In genomic region chr2:82165377-82165776, GRCh38 we compare ENCODE assay signal across 35 cellular contexts.
DNase-seq lines count a peak whose midpoint lies in the region; ATAC-seq, FAIRE-seq and TF ChIP-seq lines count a peak whose summit lies in the region.
"Had no signal": no experiment of that assay in that cellular context is flagged by ENCODE, and none has a peak within 500 bp of the region (broad histone marks: within the 10 kb centered on the region; RNA-seq: fewer than 3 reads in every experiment).

No MANE protein-coding gene starts in this region.

- TF ChIP-seq RAD21 in HepG2 (CRISPR knock-in tag; IDR thresholded peaks at IDR 0.05), result no peak

- H3K27me3 ChIP-seq in HepG2 (ENCODE audit: control insufficient read depth in 1 of 2, insufficient read depth in 2 of 2, low read length in 2 of 2) (no peaks in the 10 kb centered on the region), right lobe of liver (no peaks in the 10 kb centered on the region), smooth muscle cell (ENCODE audit: low read depth) (no peaks in the 10 kb centered on the region), spleen (replicated peaks in 1 of 7) (no peaks in the 10 kb centered on the region)
- H3K27me3 ChIP-seq: BE2C; BLaER1; BLaER1 treated with 17β-estradiol and CSF1 and Interleukin-3, amounts not matched to agents 10 nM and 100 nM had no signal

- H3K27ac ChIP-seq in HepG2 (ENCODE audit: extremely low read length, insufficient read depth, low read length) (no peak overlapping the region), right lobe of liver (no peak overlapping the region), smooth muscle cell (ENCODE audit: low read depth) (no peak overlapping the region), spleen (no peak overlapping the region)
- H3K27ac ChIP-seq: 22Rv1; A549; BLaER1; BLaER1 treated with 17β-estradiol and CSF1 and Interleukin-3, amounts not matched to agents 10 nM and 100 nM; C4-2B had no signal

- H3K4me2 ChIP-seq in HepG2 (ENCODE audit: low read depth, low read length), result no peak overlapping the region
- no peak overlapping the region for H3K4me2 ChIP-seq in smooth muscle cell
- H3K4me2 ChIP-seq: A549; BLaER1; BLaER1 treated with 17β-estradiol and CSF1 and Interleukin-3, amounts not matched to agents 10 nM and 100 nM had no signal

- H2AFZ ChIP-seq in HepG2 (ENCODE audit: low read length), result no peak overlapping the region
- peak overlapping the region; percentile 24 for H2AFZ ChIP-seq in smooth muscle cell (ENCODE audit: low read depth)

- H3K4me3 ChIP-seq in HepG2 (replicated peaks in 1 of 3; ENCODE audit: insufficient read depth in 1 of 3, low read depth in 2 of 3, low read length in 3 of 3) (no peak overlapping the region), right lobe of liver (no peak overlapping the region), mucosa of descending colon (no peak overlapping the region), smooth muscle cell (no peak overlapping the region), spleen (no peak overlapping the region)
- H3K4me3 ChIP-seq: A549; BLaER1; BLaER1 treated with 17β-estradiol and CSF1 and Interleukin-3, amounts not matched to agents 10 nM and 100 nM had no signal

- H3K79me2 ChIP-seq in HepG2 (ENCODE audit: insufficient read depth, low read length) (no peaks in the 10 kb centered on the region), smooth muscle cell (ENCODE audit: low read depth) (no peaks in the 10 kb centered on the region)

- no peak for FAIRE-seq in HepG2 (lab: Jason Lieb, UNC)
- FAIRE-seq: A204.1, A549, D721Med had no signal

- no peaks in the 10 kb centered on the region for H3K4me1 ChIP-seq in HepG2 (ENCODE audit: insufficient read depth, low read length)
- H3K4me1 ChIP-seq in right lobe of liver, result no peaks in the 10 kb centered on the region
- H3K4me1 ChIP-seq in mucosa of descending colon (ENCODE audit: low read depth), result no peaks in the 10 kb centered on the region
- H3K4me1 ChIP-seq in smooth muscle cell (ENCODE audit: low read depth), result no peaks in the 10 kb centered on the region
- no peaks in the 10 kb centered on the region for H3K4me1 ChIP-seq in spleen
- H3K4me1 ChIP-seq: A549; BE2C; BLaER1; BLaER1 treated with 17β-estradiol and CSF1 and Interleukin-3, amounts not matched to agents 10 nM and 100 nM; Caco-2 had no signal

- TF ChIP-seq CTCF in HepG2 (CRISPR knock-in tag; IDR thresholded peaks at IDR 0.05) (no peak), right lobe of liver (IDR thresholded peaks at IDR 0.05) (no peak), mucosa of descending colon (IDR thresholded peaks at IDR 0.05) (no peak), smooth muscle cell (IDR thresholded peaks at IDR 0.05; ENCODE audit: borderline replicate concordance, insufficient read depth, poor library complexity, severe bottlenecking) (no peak), spleen (IDR thresholded peaks at IDR 0.05 in 8 of 11, conservative IDR thresholded peaks at IDR 0.05 in 3 of 11) (no peak)

- no peak overlapping the region for H3K9ac ChIP-seq in HepG2 (ENCODE audit: insufficient read depth, low read depth, low read length)
- H3K9ac ChIP-seq in smooth muscle cell (ENCODE audit: low read depth), result no peak overlapping the region
- H3K9ac ChIP-seq: BLaER1; BLaER1 treated with 17β-estradiol and CSF1 and Interleukin-3, amounts not matched to agents 10 nM and 100 nM had no signal

- intact Hi-C loops in HepG2 (cut with micrococcal nuclease; ENCODE audit: unreplicated experiment) (no loop called here), right lobe of liver (cut with DNase I) (no loop called here), left colon (cut with DNase I, micrococcal nuclease) (no loop called here), mucosa of descending colon (cut with DNase I, micrococcal nuclease) (no loop called here), spleen (cut with DNase I; ENCODE audit: low total_unique reads) (no loop called here)

- DNase-seq in HepG2 (ENCODE audit: low spot score) (no peak), right lobe of liver (no peak), left colon (no peak), mucosa of descending colon (no peak), smooth muscle cell (lab: John Stamatoyannopoulos, UW; ENCODE audit: unreplicated experiment) (no peak), spleen (no peak)
- DNase-seq: 8988T; ACHN; AML-193; BE2C; C1 segment of cervical spinal cord; Caco-2; Calu3; CD4-positive, alpha-beta memory T cell; CD4-positive, alpha-beta T cell; CD4-positive, CD25-positive, alpha-beta regulatory T cell; CD8-positive, alpha-beta memory T cell; CD8-positive, alpha-beta T cell; COR-L47; DMS 273 treated with DMSO at 0.1 percent for 48 hours; DMS153; DMS53; DMS79; DMS79 treated with DMSO at 0.1 percent for 48 hours; DND-41; EL had no signal

- H3K9me3 ChIP-seq in HepG2 (ENCODE audit: low read length), result peaks cover 26% of the 10 kb centered on the region
- H3K9me3 ChIP-seq in right lobe of liver, result no peaks in the 10 kb centered on the region
- H3K9me3 ChIP-seq in mucosa of descending colon, result no peaks in the 10 kb centered on the region
- no peaks in the 10 kb centered on the region for H3K9me3 ChIP-seq in smooth muscle cell (replicated peaks; ENCODE audit: low read depth)
- peaks cover 0 to 8% (median 0%) of the 10 kb centered on the region in 8 donors for H3K9me3 ChIP-seq in spleen
- H3K9me3 ChIP-seq: BE2C; BLaER1; BLaER1 treated with 17β-estradiol and CSF1 and Interleukin-3, amounts not matched to agents 10 nM and 100 nM; Caco-2 had no signal

- no peak for TF ChIP-seq POLR2A in HepG2 (IDR thresholded peaks at IDR 0.05; ENCODE audit: insufficient read depth in 1 of 2, low read depth in 2 of 2, low read length in 2 of 2)
- TF ChIP-seq POLR2A in right lobe of liver (IDR thresholded peaks at IDR 0.05), result no peak
- TF ChIP-seq POLR2A in spleen (IDR thresholded peaks at IDR 0.05), result no peak

- in situ Hi-C loops in HepG2 (cut with HindIII; ENCODE audit: extremely low pct_ligation_motif_present, low pct_unique_long_range_greater_than_20kb), result no loop called here

- POLR2A ChIA-PET in HepG2 (lab: Yijun Ruan, JAX), result no interaction called here

- CTCF ChIA-PET in HepG2 (lab: Yijun Ruan, JAX; ENCODE audit: low intra/inter-chr PET ratio, low total read pairs), result no interaction called here

- BruUV-seq in HepG2 (replicated peaks; lab: Mats Ljungman, UMichigan), result no TSS peak

- no peaks in the 10 kb centered on the region for H3F3A ChIP-seq in smooth muscle cell (ENCODE audit: low read depth)

- ATAC-seq in HepG2, result no peak
- ATAC-seq in right lobe of liver, result no peak
- ATAC-seq in left colon, result peak; percentile 97
- peak; percentile 79 for ATAC-seq in mucosa of descending colon
- no peak for ATAC-seq in HG02981 (IDR thresholded peaks at IDR 0.05; ENCODE audit: unreplicated experiment)
- ATAC-seq in HG02610 (IDR thresholded peaks at IDR 0.05; ENCODE audit: unreplicated experiment), result no peak
- ATAC-seq: A549; CD8-positive, alpha-beta T cell had no signal

- TF ChIP-seq EP300 in HepG2 (IDR thresholded peaks at IDR 0.05; ENCODE audit: low read depth in 2 of 2, low read length in 2 of 2) (no peak), HepG2 (CRISPR knock-in tag; IDR thresholded peaks at IDR 0.05; ENCODE audit: borderline replicate concordance) (no peak)

- H3K36me3 ChIP-seq in HepG2 (replicated peaks in 1 of 2; ENCODE audit: control insufficient read depth in 1 of 2, insufficient read depth in 2 of 2, low read length in 2 of 2) (no peaks in the 10 kb centered on the region), right lobe of liver (no peaks in the 10 kb centered on the region), mucosa of descending colon (ENCODE audit: low read depth) (no peaks in the 10 kb centered on the region), smooth muscle cell (ENCODE audit: low read depth) (no peaks in the 10 kb centered on the region), spleen (no peaks in the 10 kb centered on the region)
- H3K36me3 ChIP-seq: BE2C; BLaER1; BLaER1 treated with 17β-estradiol and CSF1 and Interleukin-3, amounts not matched to agents 10 nM and 100 nM had no signal

- no peaks in the 10 kb centered on the region for H4K20me1 ChIP-seq in HepG2 (ENCODE audit: insufficient read depth, low read length)
- H4K20me1 ChIP-seq in smooth muscle cell (ENCODE audit: low read depth), result no peaks in the 10 kb centered on the region
- H4K20me1 ChIP-seq: BLaER1; BLaER1 treated with 17β-estradiol and CSF1 and Interleukin-3, amounts not matched to agents 10 nM and 100 nM had no signal

TF ChIP-seq in HepG2, 621 proteins besides CTCF, POLR2A, EP300 and RAD21:
- TF ChIP-seq EED (CRISPR knock-in tag; IDR thresholded peaks at IDR 0.05) (no peak), SRY (CRISPR knock-in tag; IDR thresholded peaks at IDR 0.05) (no peak), HNRNPK (IDR thresholded peaks at IDR 0.05; ENCODE audit: low read depth, low read length, poor library complexity, severe bottlenecking) (peak; percentile 1), ZNF557 (CRISPR knock-in tag; IDR thresholded peaks at IDR 0.05) (no peak), ZBED4 (CRISPR knock-in tag; IDR thresholded peaks at IDR 0.05; ENCODE audit: borderline replicate concordance) (no peak), ZNF891 (CRISPR knock-in tag; IDR thresholded peaks at IDR 0.05) (no peak), ZNF510 (CRISPR knock-in tag; IDR thresholded peaks at IDR 0.05; ENCODE audit: low read depth) (no peak), ZNF205 (CRISPR knock-in tag; IDR thresholded peaks at IDR 0.05) (no peak)

Comparison
In these comparisons a context has a peak if more than half of its experiments do, and no peak if none do; other contexts are left out.
1. ATAC-seq: peak in left colon (single experiment) and mucosa of descending colon (single experiment); none in HepG2 (single experiment), right lobe of liver (0 of 4), HG02981 (single experiment) and HG02610 (single experiment).